Comparison of ENCODE assay signal across 8 cellular contexts in the genomic region with DNA sequence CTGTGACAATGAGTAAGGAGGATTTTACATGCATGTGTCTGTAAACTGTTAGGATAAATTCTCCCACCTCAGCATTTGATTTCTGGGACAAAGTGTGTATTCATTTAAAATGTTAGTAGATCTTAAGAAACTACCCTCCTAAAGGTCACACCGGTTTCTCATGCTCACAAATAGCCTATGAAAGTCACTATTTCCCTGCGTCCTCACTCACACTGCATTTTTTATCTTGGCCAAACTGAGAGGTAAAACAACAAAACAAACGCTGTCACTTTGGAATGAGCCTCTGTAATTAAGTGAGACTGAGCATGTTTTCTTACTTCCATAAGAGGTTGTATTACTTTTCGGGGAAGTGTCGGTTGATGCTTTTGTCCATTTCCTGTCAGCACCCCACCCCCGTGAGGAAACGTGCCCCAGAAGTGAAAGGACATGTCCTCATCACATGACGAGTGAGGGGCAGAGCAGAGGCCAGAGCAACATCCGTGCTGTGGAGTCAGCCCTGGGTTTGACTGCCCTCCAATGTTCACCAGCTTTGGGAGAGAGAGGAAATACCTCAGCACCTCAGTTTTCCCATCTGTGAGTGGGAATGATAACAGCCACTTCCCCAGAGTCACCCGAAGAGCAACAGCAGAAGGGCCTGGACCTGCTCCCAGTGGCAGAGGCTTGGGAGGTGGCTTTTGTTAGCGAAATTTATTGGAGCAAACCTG. TPM values are rescaled to one million over a fixed set of nuclear protein-coding genes. Genes with fewer than 3 reads are reported as not detected.
DNase-seq lines count a peak whose midpoint lies in the region; ATAC-seq and TF ChIP-seq lines count a peak whose summit lies in the region.

No MANE protein-coding gene starts in this region.

- H3K36me3 ChIP-seq in fibroblast of lung (ENCODE audit: control insufficient read depth, insufficient read depth, low read length): no peaks in the 10 kb centered on the region

- no peak overlapping the region for H3K4me3 Mint-ChIP-seq in progenitor cell of endocrine pancreas (ENCODE audit: low read depth)

- no peaks in the 10 kb centered on the region for H3K9me3 Mint-ChIP-seq in progenitor cell of endocrine pancreas (ENCODE audit: low read depth)

- no peaks in the 10 kb centered on the region for H4K20me1 ChIP-seq in fibroblast of lung (ENCODE audit: control insufficient read depth, extremely low read depth, insufficient read depth, low read length)

- H3K4me1 ChIP-seq in fibroblast of lung (ENCODE audit: control insufficient read depth, extremely low read depth, insufficient read depth, low read length): peaks cover 14% of the 10 kb centered on the region

- peak; percentile 45 for ATAC-seq in GM19351 (IDR thresholded peaks at IDR 0.05; ENCODE audit: unreplicated experiment)
- peak; percentile 39 for ATAC-seq in HG03378 (IDR thresholded peaks at IDR 0.05; ENCODE audit: unreplicated experiment)

- H3K27ac ChIP-seq in fibroblast of lung (ENCODE audit: insufficient read depth, low read length): peak overlapping the region; percentile 98

- H3K4me2 ChIP-seq in fibroblast of lung (ENCODE audit: extremely low read depth, insufficient read depth, low read length): peak overlapping the region; percentile 61

- no peak for TF ChIP-seq CTCF in fibroblast of lung (conservative IDR thresholded peaks at IDR 0.05 in 1 of 2, IDR thresholded peaks at IDR 0.05 in 1 of 2; ENCODE audit: low read depth in 1 of 2, low read length in 2 of 2)
- TF ChIP-seq CTCF in progenitor cell of endocrine pancreas (IDR thresholded peaks at IDR 0.05; ENCODE audit: unreplicated experiment): no peak

- peak; percentile 74 for DNase-seq in AG20443 (ENCODE audit: low spot score)
- DNase-seq in activated CD4-positive, alpha-beta T cell treated with anti-CD3 and anti-CD28 coated beads, Interleukin-2, amount 50 U/mL, for 4 hours: peak; percentile 27 to 32
- peak; percentile 61 to 90 for DNase-seq in fibroblast of lung (ENCODE audit: low read depth in 2 of 2)
- DNase-seq in progenitor cell of endocrine pancreas (ENCODE audit: low spot score, unreplicated experiment): no peak
- DNase-seq in amniotic stem cell (lab: John Stamatoyannopoulos, UW): no peak
- DNase-seq in ecto neural progenitor cell (ENCODE audit: low spot score): no peak

- H3K79me2 ChIP-seq in fibroblast of lung (ENCODE audit: control insufficient read depth, insufficient read depth, low read length): peaks cover 28% of the 10 kb centered on the region

- peaks cover 35% of the 10 kb centered on the region for H3K4me1 Mint-ChIP-seq in progenitor cell of endocrine pancreas (ENCODE audit: low read depth)

- no peak overlapping the region for H2AFZ ChIP-seq in fibroblast of lung (ENCODE audit: low read length)

- peaks cover 7% of the 10 kb centered on the region for H3K27me3 Mint-ChIP-seq in progenitor cell of endocrine pancreas

- peak overlapping the region; percentile 21 for H3K9ac ChIP-seq in fibroblast of lung (ENCODE audit: insufficient read depth, low read length)

- H3K9me3 ChIP-seq in fibroblast of lung (ENCODE audit: control insufficient read depth, insufficient read depth, low read depth, low read length): no peaks in the 10 kb centered on the region

- no peaks in the 10 kb centered on the region for H3K36me3 Mint-ChIP-seq in progenitor cell of endocrine pancreas (ENCODE audit: insufficient read depth)

- no peaks in the 10 kb centered on the region for H3K27me3 ChIP-seq in fibroblast of lung (ENCODE audit: control insufficient read depth, insufficient read depth, low read length)

- peak overlapping the region in 2 of 4 experiments; percentile 9 to 34 for H3K4me3 ChIP-seq in fibroblast of lung (replicated peaks in 1 of 4; ENCODE audit: control extremely low read depth in 1 of 4, insufficient read depth in 1 of 4, low read depth in 3 of 4, low read length in 4 of 4)

- peak overlapping the region; percentile 79 for H3K27ac Mint-ChIP-seq in progenitor cell of endocrine pancreas

RNA-seq across cellular contexts. Expression of a gene that starts 3.1 kb away (rescaled TPM):
- total RNA-seq in fibroblast of lung (135 and 244 TPM in 2 replicates), progenitor cell of endocrine pancreas (29.5 and 34.5 TPM in 2 replicates)
- polyA plus RNA-seq in fibroblast of lung: 167 and 170 TPM in 2 replicates
- 136 and 141 TPM in 2 replicates for polyA plus RNA-seq in fibroblast of lung (2012)
- polyA minus RNA-seq in fibroblast of lung (ENCODE audit: low replicate concordance): 236 and 284 TPM in 2 replicates

Comparison
In these comparisons a context has a peak if more than half of its experiments do, and no peak if none do; other contexts are left out.
1. DNase-seq: peak in AG20443 (single experiment), activated CD4-positive, alpha-beta T cell treated with anti-CD3 and anti-CD28 coated beads, Interleukin-2, amount 50 U/mL, for 4 hours (2 of 2) and fibroblast of lung (2 of 2); none in progenitor cell of endocrine pancreas (single experiment), amniotic stem cell (single experiment) and ecto neural progenitor cell (single experiment).